ENCODE assay signal across 16 cellular contexts in the genomic region with DNA sequence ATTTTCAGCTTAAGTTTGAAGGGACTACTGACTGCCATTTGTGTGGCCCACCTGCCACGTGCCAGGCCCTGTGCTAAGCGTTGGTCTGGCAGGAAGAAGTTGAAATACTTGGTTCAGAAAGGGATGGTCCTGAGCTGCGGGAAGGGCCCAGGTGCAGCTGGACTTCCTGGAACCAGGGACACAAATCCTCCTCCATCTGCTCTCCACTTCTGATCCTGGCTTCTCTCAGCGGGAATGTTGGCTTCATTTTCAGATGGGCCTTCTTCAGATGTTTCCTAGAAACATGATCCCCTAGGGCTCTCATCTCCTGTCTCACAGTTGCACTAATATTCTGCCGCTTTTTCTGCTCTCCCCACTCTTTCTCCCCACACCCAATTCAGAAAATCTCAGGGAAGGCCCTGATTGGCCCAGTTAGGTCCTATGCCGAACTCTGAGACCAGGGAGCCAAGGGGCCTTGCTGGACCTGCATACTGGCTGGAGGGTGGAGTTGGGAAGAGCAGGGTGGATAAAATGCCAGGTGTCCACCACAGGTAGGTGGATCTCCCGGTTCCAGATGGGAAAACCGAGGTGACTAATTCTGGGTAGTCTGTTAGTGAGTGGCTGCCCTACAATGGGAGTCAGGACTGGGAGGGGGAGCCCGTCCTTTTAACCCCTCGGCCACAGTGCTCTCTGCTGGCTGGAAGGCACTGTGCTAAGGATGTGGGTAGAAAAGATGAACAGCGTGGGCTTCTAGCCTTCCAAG. TPM values are rescaled to one million over a fixed set of nuclear protein-coding genes. Genes with fewer than 3 reads are reported as not detected.
DNase-seq lines count a peak whose midpoint lies in the region; ATAC-seq lines count a peak whose summit lies in the region.
"Had no signal": no experiment of that assay in that cellular context is flagged by ENCODE, and none has a peak within 500 bp of the region (broad histone marks: within the 10 kb centered on the region; RNA-seq: fewer than 3 reads in every experiment).

No MANE protein-coding gene starts in this region.

- no peaks in the 10 kb centered on the region for H3K9me3 Mint-ChIP-seq in activated naive CD8-positive, alpha-beta T cell treated with anti-CD3 and anti-CD28 coated beads, Interleukin-2, amount 50 U/mL, for 24 hours

- no peak overlapping the region for H3K4me3 Mint-ChIP-seq in activated naive CD8-positive, alpha-beta T cell treated with anti-CD3 and anti-CD28 coated beads, Interleukin-2, amount 50 U/mL, for 24 hours

- no peaks in the 10 kb centered on the region for H3K27me3 Mint-ChIP-seq in activated naive CD8-positive, alpha-beta T cell treated with anti-CD3 and anti-CD28 coated beads, Interleukin-2, amount 50 U/mL, for 24 hours

- peaks cover 3% of the 10 kb centered on the region for H3K4me1 Mint-ChIP-seq in activated naive CD8-positive, alpha-beta T cell treated with anti-CD3 and anti-CD28 coated beads, Interleukin-2, amount 50 U/mL, for 24 hours

- H3K27me3 ChIP-seq in H7 (ENCODE audit: control insufficient read depth, insufficient read depth, low read length), result no peaks in the 10 kb centered on the region
- H3K27me3 ChIP-seq: MG63 had no signal

- H3K36me3 ChIP-seq in H7 (replicated peaks; ENCODE audit: control insufficient read depth, insufficient read depth, low read length), result peaks cover 69% of the 10 kb centered on the region

- DNase-seq in DMS 273 (lab: John Stamatoyannopoulos, UW; ENCODE audit: unreplicated experiment) (peak; percentile 61), H7 (peak; percentile 34), iPS-NIHi7 (ENCODE audit: extremely low spot score) (peak; percentile 46), NCI-H510A (lab: John Stamatoyannopoulos, UW) (no peak)
- no peak for DNase-seq in activated naive CD8-positive, alpha-beta T cell treated with anti-CD3 and anti-CD28 coated beads, Interleukin-2, amount 50 U/mL, for 24 hours
- no peak for DNase-seq in activated CD4-positive, alpha-beta T cell treated with anti-CD3 and anti-CD28 coated beads, Interleukin-2, amount 50 U/mL, for 48 hours
- DNase-seq: DMS153, EL, MG63, NCI-H1092 treated with DMSO at 0.1 percent for 48 hours, NCI-H187 had no signal

- H3K4me3 ChIP-seq in H7 (ENCODE audit: insufficient read depth, low read depth, low read length), result no peak overlapping the region
- H3K4me3 ChIP-seq: MG63, SK-N-MC had no signal

- H3K27ac Mint-ChIP-seq in activated naive CD8-positive, alpha-beta T cell treated with anti-CD3 and anti-CD28 coated beads, Interleukin-2, amount 50 U/mL, for 24 hours, result no peak overlapping the region

- ATAC-seq in activated naive CD8-positive, alpha-beta T cell treated with anti-CD3 and anti-CD28 coated beads, Interleukin-2, amount 50 U/mL, for 24 hours, result peak; percentile 5
- ATAC-seq in HG02884 (IDR thresholded peaks at IDR 0.05; ENCODE audit: unreplicated experiment) (no peak), GM18868 (IDR thresholded peaks at IDR 0.05; ENCODE audit: unreplicated experiment) (no peak)
- ATAC-seq: Panc1, Right ventricle myocardium inferior had no signal

- H3K36me3 Mint-ChIP-seq in activated naive CD8-positive, alpha-beta T cell treated with anti-CD3 and anti-CD28 coated beads, Interleukin-2, amount 50 U/mL, for 24 hours (ENCODE audit: low read depth), result peaks cover 74% of the 10 kb centered on the region

RNA-seq across cellular contexts. Expression of gene PSAT1, which starts 19.4 kb away (rescaled TPM):
- total RNA-seq in H7 (2014; rRNA removed; shearing (Covaris generic)), result 224 and 271 TPM in 2 replicates

Comparison
In these comparisons a context has a peak if more than half of its experiments do, and no peak if none do; other contexts are left out.
1. DNase-seq: peak in DMS 273 (single experiment), H7 (single experiment) and iPS-NIHi7 (single experiment); none in activated naive CD8-positive, alpha-beta T cell treated with anti-CD3 and anti-CD28 coated beads, Interleukin-2, amount 50 U/mL, for 24 hours (single experiment), activated CD4-positive, alpha-beta T cell treated with anti-CD3 and anti-CD28 coated beads, Interleukin-2, amount 50 U/mL, for 48 hours (0 of 2) and NCI-H510A (single experiment).